Comparison of ENCODE assay signal across 26 cellular contexts in genomic region chr9:135601988-135602387, GRCh38. TPM values are rescaled to one million over a fixed set of nuclear protein-coding genes. Genes with fewer than 3 reads are reported as not detected.
"Had no signal": no experiment of that assay in that cellular context is flagged by ENCODE, and none has a peak within 500 bp of the region (broad histone marks: within the 10 kb centered on the region; RNA-seq: fewer than 3 reads in every experiment).

No MANE protein-coding gene starts in this region.

- H3K27ac Mint-ChIP-seq: dendritic cell treated with granulocyte-macrophage colony-stimulating factor and Interleukin-4, amounts not matched to agents 40 ng/mL and 50 ng/mL, for 4 days; effector memory CD8-positive, alpha-beta T cell; endodermal cell; mesothelial cell of epicardium had no signal

- H3K9me3 Mint-ChIP-seq: dendritic cell treated with granulocyte-macrophage colony-stimulating factor and Interleukin-4, amounts not matched to agents 40 ng/mL and 50 ng/mL, for 4 days; effector memory CD8-positive, alpha-beta T cell; mesothelial cell of epicardium had no signal

- H3K36me3 ChIP-seq: colonic mucosa, esophagus squamous epithelium, gastrocnemius medialis, heart right ventricle, left lung, lower lobe of right lung had no signal

- H3K9me3 ChIP-seq: colonic mucosa, esophagus squamous epithelium, gastrocnemius medialis, heart right ventricle, left lung, lower lobe of right lung, mucosa of descending colon had no signal

- H3K27me3 ChIP-seq: colonic mucosa had no signal

- FAIRE-seq: endometrium, islet of Langerhans, keratinocyte had no signal

- H3K4me1 ChIP-seq: colonic mucosa, gastrocnemius medialis, heart right ventricle, left lung, lower lobe of right lung had no signal

- H3K36me3 Mint-ChIP-seq: mesothelial cell of epicardium had no signal

- H3K4me3 ChIP-seq: colonic mucosa, esophagus squamous epithelium, gastrocnemius medialis, heart right ventricle, left lung, lower lobe of right lung, mucosa of descending colon had no signal

- ATAC-seq: gastrocnemius medialis had no signal

- H3K4me1 Mint-ChIP-seq: endodermal cell, mesothelial cell of epicardium had no signal

- DNase-seq: cortex of kidney, esophagus squamous epithelium, gastrocnemius medialis, heart right ventricle, left cardiac atrium had no signal

- H3K27ac ChIP-seq: colonic mucosa, epithelial cell of prostate, esophagus squamous epithelium, gastrocnemius medialis, heart right ventricle, left lung, lower lobe of right lung had no signal

- H3K4me3 Mint-ChIP-seq: dendritic cell treated with granulocyte-macrophage colony-stimulating factor and Interleukin-4, amounts not matched to agents 40 ng/mL and 50 ng/mL, for 4 days; effector memory CD8-positive, alpha-beta T cell; endodermal cell; mesothelial cell of epicardium had no signal

RNA-seq across cellular contexts. Expression of gene GLT6D1, which starts 37.4 kb away (rescaled TPM):
- total RNA-seq: chondrocyte, colonic mucosa, dermis microvascular lymphatic vessel endothelial cell, esophagus mucosa, esophagus squamous epithelium, gastrocnemius medialis, glomerular endothelial cell, heart right ventricle, kidney epithelial cell, left cardiac atrium, left lung, left ventricle myocardium superior, lower leg skin, lower lobe of right lung, lung microvascular endothelial cell, mesenteric fat pad, mesothelial cell of epicardium, mucosa of descending colon had no signal
- polyA plus RNA-seq: heart right ventricle, keratinocyte had no signal

RNA-seq across cellular contexts. Expression of gene PAEP, which starts 40.4 kb away (rescaled TPM):
- total RNA-seq: chondrocyte, colonic mucosa, dermis microvascular lymphatic vessel endothelial cell, endodermal cell, esophagus mucosa, esophagus squamous epithelium, gastrocnemius medialis, glomerular endothelial cell, heart right ventricle, kidney epithelial cell, left cardiac atrium, left lung, left ventricle myocardium superior, lower lobe of right lung, lung microvascular endothelial cell, mesenteric fat pad, mesothelial cell of epicardium, mucosa of descending colon had no signal
- polyA plus RNA-seq: heart right ventricle, keratinocyte had no signal

RNA-seq across cellular contexts. Expression of gene OBP2A, which starts 56.1 kb away (rescaled TPM):
- total RNA-seq: colonic mucosa, dermis microvascular lymphatic vessel endothelial cell, endodermal cell, esophagus mucosa, esophagus squamous epithelium, gastrocnemius medialis, glomerular endothelial cell, heart right ventricle, kidney epithelial cell, left cardiac atrium, left lung, left ventricle myocardium superior, lower lobe of right lung, lung microvascular endothelial cell, mesenteric fat pad, mesothelial cell of epicardium, mucosa of descending colon had no signal
- polyA plus RNA-seq: heart right ventricle, keratinocyte had no signal
